In the genomic region with DNA sequence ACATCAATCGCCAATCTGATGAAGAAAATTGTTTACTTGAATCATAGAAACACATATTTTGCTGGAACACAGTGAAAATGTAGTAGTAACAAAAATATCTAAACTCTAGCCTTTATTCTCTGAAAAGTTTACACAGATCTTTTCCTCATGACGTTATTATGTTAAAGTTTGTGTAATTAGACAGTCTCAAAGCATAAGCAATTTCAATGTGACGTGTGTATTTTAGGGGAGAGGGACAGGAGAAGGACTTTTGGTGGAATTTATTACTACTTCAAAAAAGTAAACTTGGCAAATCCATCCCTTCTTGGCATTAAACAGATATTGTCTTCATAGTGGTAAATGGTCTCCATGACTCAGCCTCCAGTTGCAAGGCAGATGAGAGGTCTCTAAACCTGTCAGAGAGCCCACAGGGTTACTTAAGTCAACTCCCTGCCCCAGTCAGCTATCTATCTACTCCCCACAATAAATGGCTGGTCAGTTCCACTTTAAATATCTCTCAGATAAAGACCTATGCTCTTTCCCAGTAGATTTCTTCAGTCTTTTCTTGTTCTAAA, we compare ENCODE assay signal across 31 cellular contexts.
DNase-seq lines count a peak whose midpoint lies in the region; ATAC-seq and TF ChIP-seq lines count a peak whose summit lies in the region.
"Had no signal": no experiment of that assay in that cellular context is flagged by ENCODE, and none has a peak within 500 bp of the region (broad histone marks: within the 10 kb centered on the region; RNA-seq: fewer than 3 reads in every experiment).

No MANE protein-coding gene starts in this region.

- TF ChIP-seq CTCF in AG04450 (IDR thresholded peaks at IDR 0.05; ENCODE audit: low read depth, low read length) (no peak), cardiac fibroblast (IDR thresholded peaks at IDR 0.05; ENCODE audit: low read depth, low read length) (no peak), foreskin fibroblast (IDR thresholded peaks at IDR 0.05; ENCODE audit: low read depth, low read length) (no peak)

- H3K36me3 ChIP-seq in MG63, result no peaks in the 10 kb centered on the region
- H3K36me3 ChIP-seq: adrenal gland, neutrophil, suprapubic skin, upper lobe of left lung had no signal

- H3K27me3 ChIP-seq in AG04450 (ENCODE audit: control insufficient read depth, insufficient read depth, low read length) (peaks cover 3% of the 10 kb centered on the region), MG63 (no peaks in the 10 kb centered on the region)
- H3K27me3 ChIP-seq: adrenal gland, neutrophil, suprapubic skin, upper lobe of left lung had no signal

- peaks cover 15% of the 10 kb centered on the region for H3K27me3 Mint-ChIP-seq in activated naive CD4-positive, alpha-beta T cell treated with anti-CD3 and anti-CD28 coated beads for 36 hours (ENCODE audit: low read depth)

- POLR2A ChIA-PET in AG04450 (lab: Yijun Ruan, JAX), result no interaction called here

- ATAC-seq in left ventricle myocardium superior, result no peak
- ATAC-seq: activated CD8-positive, alpha-beta T cell treated with anti-CD3 and anti-CD28 coated beads for 36 hours; left lobe of liver; right cardiac atrium had no signal

- H3K4me3 ChIP-seq in AG04450 (ENCODE audit: low read depth, low read length) (no peak overlapping the region), MG63 (no peak overlapping the region), cardiac fibroblast (replicated peaks in 1 of 2; ENCODE audit: low read depth in 2 of 2, low read length in 2 of 2) (no peak overlapping the region), foreskin fibroblast (ENCODE audit: low read depth in 1 of 2, low read length in 2 of 2) (no peak overlapping the region)
- H3K4me3 ChIP-seq: adrenal gland, suprapubic skin, upper lobe of left lung had no signal

- no peaks in the 10 kb centered on the region for H3K9me3 Mint-ChIP-seq in activated naive CD4-positive, alpha-beta T cell treated with anti-CD3 and anti-CD28 coated beads for 36 hours
- H3K9me3 Mint-ChIP-seq: activated CD8-positive, alpha-beta T cell treated with anti-CD3 and anti-CD28 coated beads for 36 hours; activated T-helper 1 cell treated with anti-CD3 and anti-CD28 coated beads, Interleukin-12 subunit alpha, Interleukin-12 subunit beta, Interleukin-2, Interleukin-4 antibody, amounts not matched to agents 30 ng/mL and 10 ng/mL and 1 ng/mL, durations not matched to agents 14 hours and 24 hours and 36 hours had no signal

- intact Hi-C loops in left ventricle myocardium superior (cut with micrococcal nuclease), result no loop called here
- intact Hi-C loops in activated naive CD4-positive, alpha-beta T cell treated with anti-CD3 and anti-CD28 coated beads for 36 hours (cut with micrococcal nuclease), result no loop called here

- H3K27ac Mint-ChIP-seq in activated naive CD4-positive, alpha-beta T cell treated with anti-CD3 and anti-CD28 coated beads for 36 hours, result no peak overlapping the region
- H3K27ac Mint-ChIP-seq: activated CD8-positive, alpha-beta T cell treated with anti-CD3 and anti-CD28 coated beads for 36 hours; activated T-helper 1 cell treated with anti-CD3 and anti-CD28 coated beads, Interleukin-12 subunit alpha, Interleukin-12 subunit beta, Interleukin-2, Interleukin-4 antibody, amounts not matched to agents 30 ng/mL and 10 ng/mL and 1 ng/mL, durations not matched to agents 14 hours and 24 hours and 36 hours; B cell; brain had no signal

- no peaks in the 10 kb centered on the region for H3K36me3 Mint-ChIP-seq in activated naive CD4-positive, alpha-beta T cell treated with anti-CD3 and anti-CD28 coated beads for 36 hours (ENCODE audit: low read depth)
- H3K36me3 Mint-ChIP-seq: brain had no signal

- CTCF ChIA-PET in AG04450 (lab: Charles Lee), result interaction anchor here (1.0 kb wide), 1 partner anchor 203 kb away, joined by 3 read pairs; no protein-coding TSS in a partner anchor
- CTCF ChIA-PET in activated naive CD4-positive, alpha-beta T cell treated with anti-CD3 and anti-CD28 coated beads for 36 hours (lab: Charles Lee), result no interaction called here

- H3K9me3 ChIP-seq in AG04450 (ENCODE audit: control insufficient read depth, insufficient read depth, low read length), result no peaks in the 10 kb centered on the region
- 0 out of 2 replicates have a peak, but pooled peaks cover 2% of the 10 kb centered on the region for H3K9me3 ChIP-seq in MG63
- H3K9me3 ChIP-seq: adrenal gland, neutrophil, suprapubic skin, upper lobe of left lung had no signal

- no peaks in the 10 kb centered on the region for H3K4me1 Mint-ChIP-seq in activated naive CD4-positive, alpha-beta T cell treated with anti-CD3 and anti-CD28 coated beads for 36 hours (ENCODE audit: low read depth)
- H3K4me1 Mint-ChIP-seq: B cell, brain had no signal

- no peak overlapping the region for H3K27ac ChIP-seq in AG04450 (ENCODE audit: low read depth, low read length)
- H3K27ac ChIP-seq: adrenal gland, neutrophil, suprapubic skin, upper lobe of left lung had no signal

- DNase-seq in AG04450 (ENCODE audit: low read depth, low spot score) (peak; percentile 63), MG63 (peak; percentile 59), cardiac fibroblast (ENCODE audit: low read depth in 2 of 2) (peak; percentile 3 to 41), foreskin fibroblast (peak; percentile 4 to 48), left ventricle myocardium superior (no peak), C1 segment of cervical spinal cord (lab: John Stamatoyannopoulos, UW) (no peak), T1000 (lab: John Stamatoyannopoulos, UW) (no peak)
- DNase-seq in activated naive CD4-positive, alpha-beta T cell treated with anti-CD3 and anti-CD28 coated beads for 36 hours, result no peak
- DNase-seq: activated CD4-positive, alpha-beta T cell treated with anti-CD3 and anti-CD28 coated beads for 1 hour; activated CD8-positive, alpha-beta memory T cell treated with anti-CD3 and anti-CD28 coated beads, Interleukin-2, amount 50 U/mL, for 48 hours; activated CD8-positive, alpha-beta T cell treated with anti-CD3 and anti-CD28 coated beads for 36 hours; activated naive CD4-positive, alpha-beta T cell treated with Interleukin-2 at 50 U/mL for 16 hours; adrenal gland; DMS153; glutamatergic neuron; HCEC 1CT; NCI-H1092; NCI-H2029; NCI-H526; right cardiac atrium; SHP77 treated with DMSO at 0.1 percent for 48 hours; stimulated activated CD4-positive, alpha-beta T cell treated with anti-CD3 and anti-CD28 coated beads, Interleukin-1b, Interleukin-23, amount 100 ng/mL, for 48 hours; stimulated activated naive CD4-positive, alpha-beta T cell treated with Interleukin-2 at 50 U/mL for 16 hours; T-helper 2 cell; upper lobe of left lung had no signal

- H3K4me3 Mint-ChIP-seq in activated naive CD4-positive, alpha-beta T cell treated with anti-CD3 and anti-CD28 coated beads for 36 hours, result no peak overlapping the region
- H3K4me3 Mint-ChIP-seq: activated CD8-positive, alpha-beta T cell treated with anti-CD3 and anti-CD28 coated beads for 36 hours; activated T-helper 1 cell treated with anti-CD3 and anti-CD28 coated beads, Interleukin-12 subunit alpha, Interleukin-12 subunit beta, Interleukin-2, Interleukin-4 antibody, amounts not matched to agents 30 ng/mL and 10 ng/mL and 1 ng/mL, durations not matched to agents 14 hours and 24 hours and 36 hours; B cell; brain had no signal

Comparison
In these comparisons a context has a peak if more than half of its experiments do, and no peak if none do; other contexts are left out.
1. DNase-seq: peak in AG04450 (single experiment), MG63 (single experiment), cardiac fibroblast (2 of 2) and foreskin fibroblast (2 of 2); none in left ventricle myocardium superior (single experiment), C1 segment of cervical spinal cord (0 of 14), T1000 (single experiment) and activated naive CD4-positive, alpha-beta T cell treated with anti-CD3 and anti-CD28 coated beads for 36 hours (single experiment).